In genomic region chr12:132489078-132489601, GRCh38 we compare ENCODE assay signal across 8 cellular contexts. TPM values are rescaled to one million over a fixed set of nuclear protein-coding genes. Genes with fewer than 3 reads are reported as not detected.
DNase-seq lines count a peak whose midpoint lies in the region; ATAC-seq and TF ChIP-seq lines count a peak whose summit lies in the region.

No MANE protein-coding gene starts in this region.

- intact Hi-C loops in heart left ventricle (cut with DNase I), result loop anchor here in 1 of 10 donors (2.0 kb wide), 1 partner anchor 112 kb away; no protein-coding TSS in a partner anchor

- 3 to 25% (median 4%) methylated on average over 6 to 46 of the region's 46 CpGs for WGBS in heart left ventricle, 4 donors

- H3K4me3 ChIP-seq in heart left ventricle (peak overlapping the region; percentile 63 to 97 (median 81)), skeletal muscle satellite cell (ENCODE audit: low read length) (peak overlapping the region; percentile 66)

- H3K4me1 Mint-ChIP-seq in activated T-helper 17 cell treated with anti-CD3 and anti-CD28 coated beads, Interleukin-2, amount 50 U/mL, for 72 hours, result peaks cover 11% of the 10 kb centered on the region

- no peak for TF ChIP-seq POLR2A in heart left ventricle (IDR thresholded peaks at IDR 0.05)

- DNase-seq in NCI-H2227 (lab: John Stamatoyannopoulos, UW; ENCODE audit: unreplicated experiment) (peak; percentile 80), NCI-H2227 treated with DMSO at 0.1 percent for 48 hours (lab: John Stamatoyannopoulos, UW) (no peak), NOMO-1 (lab: John Stamatoyannopoulos, UW; ENCODE audit: unreplicated experiment in 2 of 2) (peak; percentile 47 to 72), heart left ventricle (peak in 4 of 5 donors; percentile 45 to 83 (median 58)), NCI-H446 treated with DMSO at 0.1 percent for 48 hours (lab: John Stamatoyannopoulos, UW) (no peak), NK-92 (lab: John Stamatoyannopoulos, UW; ENCODE audit: unreplicated experiment) (no peak)

- H3K36me3 ChIP-seq in heart left ventricle (peaks cover 0 to 3% (median 0%) of the 10 kb centered on the region in 9 donors), skeletal muscle satellite cell (ENCODE audit: insufficient read depth, low read length) (no peaks in the 10 kb centered on the region)

- peak; percentile 43 for ATAC-seq in activated T-helper 17 cell treated with anti-CD3 and anti-CD28 coated beads, Interleukin-2, amount 50 U/mL, for 72 hours (replicated peaks)
- peak in 3 of 4 donors; percentile 14 to 36 (median 22) for ATAC-seq in heart left ventricle

- no peaks in the 10 kb centered on the region for H3K9me3 Mint-ChIP-seq in activated T-helper 17 cell treated with anti-CD3 and anti-CD28 coated beads, Interleukin-2, amount 50 U/mL, for 72 hours

- peaks cover 16% of the 10 kb centered on the region for H3K36me3 Mint-ChIP-seq in activated T-helper 17 cell treated with anti-CD3 and anti-CD28 coated beads, Interleukin-2, amount 50 U/mL, for 72 hours (ENCODE audit: low read depth)

- H3K27me3 Mint-ChIP-seq in activated T-helper 17 cell treated with anti-CD3 and anti-CD28 coated beads, Interleukin-2, amount 50 U/mL, for 72 hours, result no peaks in the 10 kb centered on the region

- no peak overlapping the region for H3K9ac ChIP-seq in skeletal muscle satellite cell (ENCODE audit: low read depth, low read length)

- no peak for TF ChIP-seq CTCF in heart left ventricle (IDR thresholded peaks at IDR 0.05)

- H3K4me2 ChIP-seq in skeletal muscle satellite cell (ENCODE audit: low read length), result peak overlapping the region; percentile 80

- peak overlapping the region; percentile 83 for H3K4me3 Mint-ChIP-seq in activated T-helper 17 cell treated with anti-CD3 and anti-CD28 coated beads, Interleukin-2, amount 50 U/mL, for 72 hours

- H3K4me1 ChIP-seq in heart left ventricle (peaks cover 4 to 51% (median 43%) of the 10 kb centered on the region in 12 donors), skeletal muscle satellite cell (ENCODE audit: control insufficient read depth, insufficient read depth, low read length) (peaks cover 21% of the 10 kb centered on the region)

- H3K27ac ChIP-seq in heart left ventricle, result peak overlapping the region; percentile 66 to 95 (median 90)

- H3K27me3 ChIP-seq in heart left ventricle (no peaks in the 10 kb centered on the region), skeletal muscle satellite cell (ENCODE audit: control insufficient read depth, insufficient read depth, low read length) (peaks cover 21% of the 10 kb centered on the region)

- H3K9me3 ChIP-seq in heart left ventricle (no peaks in the 10 kb centered on the region), skeletal muscle satellite cell (replicated peaks; ENCODE audit: low read length) (no peaks in the 10 kb centered on the region)

- peak overlapping the region; percentile 78 for H3K27ac Mint-ChIP-seq in activated T-helper 17 cell treated with anti-CD3 and anti-CD28 coated beads, Interleukin-2, amount 50 U/mL, for 72 hours

RNA-seq across cellular contexts. Expression of gene FBRSL1, which starts 0.8 kb away (rescaled TPM):
- total RNA-seq in activated T-helper 17 cell treated with anti-CD3 and anti-CD28 coated beads, Interleukin-2, amount 50 U/mL, for 72 hours, result 10 to 100 TPM; 34.7 to 38.7 TPM
- total RNA-seq in heart left ventricle, result 10 to 100 TPM; 23.0 to 88.2 (median 45.4) TPM
- polyA plus RNA-seq in heart left ventricle, result 10 to 100 TPM; 35.4 to 40.0 TPM
- 5.2 and 8.6 TPM in 2 replicates for total RNA-seq in skeletal muscle satellite cell (2012; rRNA removed)

Comparison
In these comparisons a context has a peak if more than half of its experiments do, and no peak if none do; other contexts are left out.
1. DNase-seq: peak in NCI-H2227 (single experiment), NOMO-1 (2 of 2) and heart left ventricle (4 of 5); none in NCI-H2227 treated with DMSO at 0.1 percent for 48 hours (single experiment), NCI-H446 treated with DMSO at 0.1 percent for 48 hours (single experiment) and NK-92 (single experiment).